1 cellular context compared by ENCODE assay signal in the genomic region with DNA sequence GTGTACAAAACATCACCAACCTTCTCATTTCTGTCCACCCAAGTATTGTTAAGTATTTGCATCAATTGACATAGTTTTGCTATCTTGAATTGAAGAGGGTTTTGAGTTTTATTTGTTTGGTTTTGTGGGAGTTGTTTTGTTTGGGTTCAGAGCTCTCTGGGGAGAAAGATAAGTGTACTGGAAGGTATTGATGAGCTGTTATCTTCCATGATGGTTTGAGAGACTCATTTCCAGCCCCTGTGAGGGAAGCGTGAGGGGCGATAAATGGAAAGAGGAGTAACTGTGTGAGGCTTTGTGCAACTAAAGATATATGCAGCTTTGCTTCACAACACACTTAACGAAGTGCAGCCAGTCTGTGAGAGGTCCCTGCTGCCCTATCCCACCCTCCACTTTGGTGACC.
TF ChIP-seq lines count a peak whose summit lies in the region.

No MANE protein-coding gene starts in this region.

TF ChIP-seq in GM12891, 5 proteins besides CTCF, POLR2A, EP300 and RAD21:
- TF ChIP-seq POU2F2 (IDR thresholded peaks at IDR 0.05; ENCODE audit: low read depth, low read length) (no peak), POLR2AphosphoS5 (IDR thresholded peaks at IDR 0.05; ENCODE audit: low read depth, low read length) (no peak), PAX5 (IDR thresholded peaks at IDR 0.05; ENCODE audit: insufficient read depth, low read length, severe bottlenecking) (no peak), SPI1 (IDR thresholded peaks at IDR 0.05; ENCODE audit: low read depth, low read length) (no peak), TAF1 (IDR thresholded peaks at IDR 0.05; ENCODE audit: low read depth, low read length) (no peak)
TF ChIP-seq in GM12891: peak in this region for 0.
